Comparison of ENCODE assay signal across 1 cellular context in genomic region chr5:154503698-154504039, GRCh38.
TF ChIP-seq lines count a peak whose summit lies in the region.

No MANE protein-coding gene starts in this region.

TF ChIP-seq in GM23338, 12 proteins besides CTCF, POLR2A, EP300 and RAD21 (continued from another document):
- TF ChIP-seq ETS1 (IDR thresholded peaks at IDR 0.05) (no peak), EZH2phosphoT487 (IDR thresholded peaks at IDR 0.05; ENCODE audit: unreplicated experiment) (no peak), ZNF331 (CRISPR knock-in tag; IDR thresholded peaks at IDR 0.05; ENCODE audit: low read depth) (no peak), ZNF462 (CRISPR knock-in tag; IDR thresholded peaks at IDR 0.05) (no peak), REST (IDR thresholded peaks at IDR 0.05; ENCODE audit: unreplicated experiment) (no peak), STAT1 (IDR thresholded peaks at IDR 0.05; ENCODE audit: unreplicated experiment) (no peak)
TF ChIP-seq in GM23338: peak in this region for 0.
